ENCODE assay signal across 25 cellular contexts in the genomic region with DNA sequence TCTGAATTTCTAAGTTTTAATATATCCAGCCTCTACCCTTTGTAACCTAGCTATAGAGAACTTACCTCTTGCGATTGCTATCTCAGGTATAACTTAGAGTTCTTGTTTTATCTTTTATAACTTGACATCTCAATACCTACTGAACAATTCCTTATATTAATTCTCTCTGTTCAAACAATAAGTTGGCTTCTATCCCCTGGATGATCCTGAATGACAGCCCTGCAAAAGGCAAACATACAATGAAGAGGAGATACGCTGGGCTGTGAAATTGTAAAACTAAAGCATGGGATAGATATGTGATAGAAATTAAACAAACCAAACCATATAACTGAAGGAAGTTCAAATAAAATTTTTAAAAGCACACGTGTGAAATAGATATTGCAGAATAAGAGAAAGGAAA.
"Had no signal": no experiment of that assay in that cellular context is flagged by ENCODE, and none has a peak within 500 bp of the region (broad histone marks: within the 10 kb centered on the region; RNA-seq: fewer than 3 reads in every experiment).

No MANE protein-coding gene starts in this region.

- H3K9me3 Mint-ChIP-seq: dendritic cell treated with granulocyte-macrophage colony-stimulating factor and Interleukin-4, amounts not matched to agents 40 ng/mL and 50 ng/mL, for 4 days had no signal

- H3K4me2 ChIP-seq: hepatocyte had no signal

- H3K79me2 ChIP-seq: hepatocyte had no signal

- H3K27me3 Mint-ChIP-seq: dendritic cell treated with granulocyte-macrophage colony-stimulating factor and Interleukin-4, amounts not matched to agents 40 ng/mL and 50 ng/mL, for 4 days; effector memory CD8-positive, alpha-beta T cell had no signal

- H3K27ac ChIP-seq: colonic mucosa, coronary artery, dorsolateral prefrontal cortex, epithelial cell of prostate, esophagus muscularis mucosa, esophagus squamous epithelium, foreskin keratinocyte, gastrocnemius medialis, gastroesophageal sphincter, heart left ventricle, heart right ventricle, hepatocyte had no signal

- H3K27ac Mint-ChIP-seq: dendritic cell treated with granulocyte-macrophage colony-stimulating factor and Interleukin-4, amounts not matched to agents 40 ng/mL and 50 ng/mL, for 4 days; effector memory CD8-positive, alpha-beta T cell; endodermal cell had no signal

- H3K4me3 ChIP-seq: colonic mucosa, coronary artery, dorsolateral prefrontal cortex, esophagus muscularis mucosa, esophagus squamous epithelium, gastrocnemius medialis, gastroesophageal sphincter, heart left ventricle, heart right ventricle, hepatocyte had no signal

- H3K36me3 ChIP-seq: colonic mucosa, esophagus muscularis mucosa, esophagus squamous epithelium, gastrocnemius medialis, gastroesophageal sphincter, heart left ventricle, heart right ventricle had no signal

- H3K27me3 ChIP-seq: colonic mucosa, esophagus muscularis mucosa, esophagus squamous epithelium, foreskin keratinocyte, gastrocnemius medialis, gastroesophageal sphincter, heart left ventricle, heart right ventricle, hepatocyte had no signal

- H2AFZ ChIP-seq: hepatocyte had no signal

- DNase-seq: colonic mucosa; cortex of kidney; dermis blood vessel endothelial cell; dorsolateral prefrontal cortex; effector CD4-positive, alpha-beta T cell; effector CD8-positive, alpha-beta T cell; effector memory CD4-positive, alpha-beta T cell; effector memory CD8-positive, alpha-beta T cell; endodermal cell; erythroblast; esophagus squamous epithelium; foreskin fibroblast; foreskin keratinocyte; foreskin melanocyte; gastrocnemius medialis; glutamatergic neuron; head of caudate nucleus; heart left ventricle; heart right ventricle had no signal

- H3K4me3 Mint-ChIP-seq: dendritic cell treated with granulocyte-macrophage colony-stimulating factor and Interleukin-4, amounts not matched to agents 40 ng/mL and 50 ng/mL, for 4 days; effector memory CD8-positive, alpha-beta T cell; endodermal cell had no signal

- H3K9me3 ChIP-seq: colonic mucosa, esophagus muscularis mucosa, esophagus squamous epithelium, gastrocnemius medialis, gastroesophageal sphincter, heart right ventricle had no signal

- H3K4me1 ChIP-seq: colonic mucosa, esophagus muscularis mucosa, esophagus squamous epithelium, gastrocnemius medialis, gastroesophageal sphincter, heart left ventricle, heart right ventricle had no signal
